ENCODE assay signal across 17 cellular contexts in genomic region chr7:13414181-13414580, GRCh38.
DNase-seq lines count a peak whose midpoint lies in the region; ATAC-seq and TF ChIP-seq lines count a peak whose summit lies in the region.
"Had no signal": no experiment of that assay in that cellular context is flagged by ENCODE, and none has a peak within 500 bp of the region (broad histone marks: within the 10 kb centered on the region; RNA-seq: fewer than 3 reads in every experiment).

No MANE protein-coding gene starts in this region.

- intact Hi-C loops in Right ventricle myocardium superior (cut with DNase I) (no loop called here), psoas muscle (cut with DNase I) (no loop called here)

- H3K27me3 ChIP-seq in cardiac muscle cell (no peaks in the 10 kb centered on the region), psoas muscle (ENCODE audit: insufficient read depth in 3 of 3, low read length in 2 of 3) (no peaks in the 10 kb centered on the region)
- H3K27me3 ChIP-seq: SJSA1 had no signal

- H3K27ac ChIP-seq in cardiac muscle cell (peak overlapping the region; percentile 76), VCaP (peak overlapping the region; percentile 12; the same call in 1 of the 2 replicates), psoas muscle (no peak overlapping the region)
- H3K27ac ChIP-seq: PC-9, SJSA1 had no signal

- H3K9me3 ChIP-seq in cardiac muscle cell (ENCODE audit: low read depth) (no peaks in the 10 kb centered on the region), psoas muscle (peaks cover 17% of the 10 kb centered on the region)
- H3K9me3 ChIP-seq: SJSA1 had no signal

- H3K4me1 ChIP-seq in cardiac muscle cell (ENCODE audit: low read depth), result peaks cover 21% of the 10 kb centered on the region
- H3K4me1 ChIP-seq in psoas muscle, result peaks cover 4% of the 10 kb centered on the region
- H3K4me1 ChIP-seq: Caco-2, SJSA1 had no signal

- H3K36me3 ChIP-seq in cardiac muscle cell, result no peaks in the 10 kb centered on the region
- H3K36me3 ChIP-seq in psoas muscle (ENCODE audit: insufficient read depth in 1 of 2, low read depth in 1 of 2), result no peaks in the 10 kb centered on the region
- H3K36me3 ChIP-seq: SJSA1 had no signal

- no peak for ATAC-seq in Right ventricle myocardium superior (ENCODE audit: poor library complexity)
- ATAC-seq in psoas muscle, result no peak
- ATAC-seq: GM12878, K562 had no signal

- TF ChIP-seq CTCF in cardiac muscle cell (IDR thresholded peaks at IDR 0.05; ENCODE audit: low read depth, low read length) (no peak), VCaP (conservative IDR thresholded peaks at IDR 0.05) (no peak), psoas muscle (IDR thresholded peaks at IDR 0.05) (no peak)

- no peak overlapping the region for H3K4me3 ChIP-seq in cardiac muscle cell
- peak overlapping the region; percentile 52 for H3K4me3 ChIP-seq in psoas muscle
- H3K4me3 ChIP-seq: GM12878, K562, PC-9, SJSA1 had no signal

- DNase-seq in cardiac muscle cell (ENCODE audit: low read depth in 1 of 2, low spot score in 1 of 2), result no peak
- DNase-seq in Right ventricle myocardium superior, result no peak
- DNase-seq in NCI-H2171 treated with DMSO at 0.1 percent for 48 hours (lab: John Stamatoyannopoulos, UW), result peak; percentile 90
- no peak for DNase-seq in psoas muscle
- no peak for DNase-seq in nucleus accumbens (lab: John Stamatoyannopoulos, UW)
- no peak for DNase-seq in GM19240 (ENCODE audit: insufficient read length, low spot score)
- DNase-seq in activated T-cell treated with anti-CD3 and anti-CD28 coated beads, Interleukin-2, amount 50 U/mL, for 1 hour, result no peak
- DNase-seq: Caco-2; CD4-positive, alpha-beta T cell; MV-4-11; NCI-H1930; NCI-H510A had no signal
